Comparison of ENCODE assay signal across 13 cellular contexts in genomic region chr7:18457832-18458231, GRCh38. TPM values are rescaled to one million over a fixed set of nuclear protein-coding genes. Genes with fewer than 3 reads are reported as not detected.
DNase-seq lines count a peak whose midpoint lies in the region; ATAC-seq and TF ChIP-seq lines count a peak whose summit lies in the region.
"Had no signal": no experiment of that assay in that cellular context is flagged by ENCODE, and none has a peak within 500 bp of the region (broad histone marks: within the 10 kb centered on the region; RNA-seq: fewer than 3 reads in every experiment).

No MANE protein-coding gene starts in this region.

- H3K4me3 ChIP-seq in effector memory CD4-positive, alpha-beta T cell (ENCODE audit: insufficient read depth, low read depth, low read length, poor library complexity, severe bottlenecking): no peak overlapping the region

- peak; percentile 26 for DNase-seq in NCI-H1436 (lab: John Stamatoyannopoulos, UW)
- no peak for DNase-seq in NCI-H1436 treated with DMSO at 0.1 percent for 48 hours (lab: John Stamatoyannopoulos, UW)
- DNase-seq in NCI-H1105 treated with DMSO at 0.1 percent for 48 hours (lab: John Stamatoyannopoulos, UW): peak; percentile 82
- peak; percentile 8 for DNase-seq in RWPE1 (ENCODE audit: low spot score)
- no peak for DNase-seq in left ventricle myocardium superior
- no peak for DNase-seq in germinal center (ENCODE audit: low spot score)
- DNase-seq in effector memory CD4-positive, alpha-beta T cell: no peak
- DNase-seq: activated CD4-positive, alpha-beta T cell treated with anti-CD3 and anti-CD28 coated beads for 4 hours; CD8-positive, alpha-beta memory T cell; dermis blood vessel endothelial cell; HCEC 1CT; MV-4-11 had no signal

- intact Hi-C loops in left ventricle myocardium superior (cut with micrococcal nuclease): no loop called here

- ATAC-seq in left ventricle myocardium superior (peak; percentile 66), GM18861 (IDR thresholded peaks at IDR 0.05; ENCODE audit: unreplicated experiment) (no peak)

- H3K36me3 ChIP-seq in effector memory CD4-positive, alpha-beta T cell (ENCODE audit: control insufficient read depth, insufficient read depth, low read length): no peaks in the 10 kb centered on the region

- no peaks in the 10 kb centered on the region for H3K9me3 ChIP-seq in effector memory CD4-positive, alpha-beta T cell (ENCODE audit: control insufficient read depth, low read length)

- POLR2A ChIA-PET in RWPE1 (lab: Yijun Ruan, JAX; ENCODE audit: low non-redundant PET): no interaction called here

- no peaks in the 10 kb centered on the region for H3K4me1 ChIP-seq in effector memory CD4-positive, alpha-beta T cell (ENCODE audit: control insufficient read depth, insufficient read depth, low read length, poor library complexity, severe bottlenecking)

- H3K27me3 ChIP-seq in effector memory CD4-positive, alpha-beta T cell (replicated peaks; ENCODE audit: control insufficient read depth, insufficient read depth, low read length, poor library complexity, severe bottlenecking): no peaks in the 10 kb centered on the region

- H3K27ac ChIP-seq in RWPE1: no peak overlapping the region
- H3K27ac ChIP-seq in effector memory CD4-positive, alpha-beta T cell (ENCODE audit: insufficient read depth, low read length, poor library complexity, severe bottlenecking): no peak overlapping the region

- TF ChIP-seq CTCF in RWPE1 (conservative IDR thresholded peaks at IDR 0.05; ENCODE audit: low read depth): no peak

- CTCF ChIA-PET in RWPE1 (lab: Yijun Ruan, JAX): interaction anchor here (0.7 to 1.1 kb wide), 2 partner anchors 32 to 1222 kb away, joined by 3 read pairs; no protein-coding TSS in a partner anchor

RNA-seq across cellular contexts. Expression of gene HDAC9, which starts 37.7 kb away (rescaled TPM):
- 30.7 TPM for total RNA-seq in left ventricle myocardium superior

Comparison
In these comparisons a context has a peak if more than half of its experiments do, and no peak if none do; other contexts are left out.
1. DNase-seq: peak in NCI-H1436 (single experiment), NCI-H1105 treated with DMSO at 0.1 percent for 48 hours (single experiment) and RWPE1 (single experiment); none in NCI-H1436 treated with DMSO at 0.1 percent for 48 hours (single experiment), left ventricle myocardium superior (single experiment), germinal center (single experiment) and effector memory CD4-positive, alpha-beta T cell (0 of 3).